ENCODE assay signal across 8 cellular contexts in genomic region chr12:48957141-48958048, GRCh38. TPM values are rescaled to one million over a fixed set of nuclear protein-coding genes. Genes with fewer than 3 reads are reported as not detected.
DNase-seq lines count a peak whose midpoint lies in the region; ATAC-seq lines count a peak whose summit lies in the region.

TSS of gene ARF3 (minus strand) at chr12:48957487. CDS start at chr12:48941095, 16,392 bp downstream.

- H3K27ac Mint-ChIP-seq in CD4-positive, CD25-positive, alpha-beta regulatory T cell = peak within 1 kb of the TSS; percentile 82 to 97 (median 90)

- peaks cover 11% of the 10 kb centered on the region for H3K27me3 ChIP-seq in CD4-positive, CD25-positive, alpha-beta regulatory T cell (ENCODE audit: control insufficient read depth, insufficient read depth, low read length)

- peaks cover 26% of the 10 kb centered on the region for H3K4me1 ChIP-seq in CD4-positive, CD25-positive, alpha-beta regulatory T cell (ENCODE audit: control insufficient read depth, insufficient read depth, low read length, poor library complexity, severe bottlenecking)

- H3K4me1 Mint-ChIP-seq in CD4-positive, CD25-positive, alpha-beta regulatory T cell = peaks cover 13 to 51% (median 35%) of the 10 kb centered on the region in 4 donors

- H3K9me3 ChIP-seq in CD4-positive, CD25-positive, alpha-beta regulatory T cell (ENCODE audit: control insufficient read depth in 2 of 2, low read length in 2 of 2) = no peaks in the 10 kb centered on the region

- peak; percentile 93 to 95 for ATAC-seq in CD4-positive, CD25-positive, alpha-beta regulatory T cell (ENCODE audit: low read depth in 2 of 2)
- peak; percentile 94 for ATAC-seq in GM19455 (IDR thresholded peaks at IDR 0.05; ENCODE audit: unreplicated experiment)

- peaks cover 2% of the 10 kb centered on the region for H3K36me3 ChIP-seq in CD4-positive, CD25-positive, alpha-beta regulatory T cell (ENCODE audit: control insufficient read depth, insufficient read depth, low read length)

- DNase-seq in CD4-positive, CD25-positive, alpha-beta regulatory T cell = peak; percentile 91 to 94 (median 92)
- peak; percentile 95 for DNase-seq in HT-29 (ENCODE audit: low spot score)
- peak; percentile 80 for DNase-seq in NK-92 treated with Interleukin-12 subunit alpha and Interleukin-12 subunit beta, amount 100 ng/mL, for 24 hours (lab: John Stamatoyannopoulos, UW)
- DNase-seq in effector CD8-positive, alpha-beta T cell (lab: John Stamatoyannopoulos, UW) = peak; percentile 88
- DNase-seq in medulla oblongata (ENCODE audit: extremely low spot score) = peak; percentile 95
- peak; percentile 82 to 94 (median 86) for DNase-seq in stimulated activated CD4-positive, alpha-beta T cell treated with anti-CD3 and anti-CD28 coated beads, TNF-alpha, amount 100 ng/mL, for 48 hours (ENCODE audit: low read depth in 3 of 3)

- peaks cover 25% of the 10 kb centered on the region for H3K27me3 Mint-ChIP-seq in CD4-positive, CD25-positive, alpha-beta regulatory T cell

- POLR2A ChIA-PET in activated CD8-positive, alpha-beta memory T cell treated with anti-CD3 and anti-CD28 coated beads for 36 hours (lab: Charles Lee) = interaction anchor here (0.6 to 1.0 kb wide), 6 partner anchors 14 to 1547 kb away, joined by 3 to 5 read pairs (median 3); partner anchors contain the start of genes DIP2B, TUBA1B and WNT10B

- peak within 1 kb of the TSS; percentile 62 for H3K27ac ChIP-seq in CD4-positive, CD25-positive, alpha-beta regulatory T cell (ENCODE audit: insufficient read depth, low read length, poor library complexity, severe bottlenecking)

- H3K4me3 Mint-ChIP-seq in CD4-positive, CD25-positive, alpha-beta regulatory T cell = peak within 1 kb of the TSS; percentile 91 to 100 (median 96)

- CTCF ChIA-PET in activated CD8-positive, alpha-beta memory T cell treated with anti-CD3 and anti-CD28 coated beads for 36 hours (lab: Charles Lee) = interaction anchor here (0.6 to 2.6 kb wide), 13 partner anchors 9 to 204 kb away, joined by 3 to 12 read pairs (median 5); partner anchors contain the start of genes DDX23, WNT1 and WNT10B

- no peaks in the 10 kb centered on the region for H3K9me3 Mint-ChIP-seq in CD4-positive, CD25-positive, alpha-beta regulatory T cell

- H3K4me3 ChIP-seq in CD4-positive, CD25-positive, alpha-beta regulatory T cell (ENCODE audit: low read depth, low read length) = peak within 1 kb of the TSS; percentile 76

- H3K36me3 Mint-ChIP-seq in CD4-positive, CD25-positive, alpha-beta regulatory T cell = peaks cover 3% of the 10 kb centered on the region

RNA-seq across cellular contexts. Expression of gene ARF3, which starts in this region (rescaled TPM):
- 79.4 TPM for total RNA-seq in CD4-positive, CD25-positive, alpha-beta regulatory T cell
- 10 to 100 TPM; 21.2 to 30.5 (median 23.6) TPM for polyA plus RNA-seq in CD4-positive, CD25-positive, alpha-beta regulatory T cell
- total RNA-seq in HT-29 (2014; rRNA removed; shearing (Covaris generic)) = 76.3 and 76.9 TPM in 2 replicates
- total RNA-seq in activated CD8-positive, alpha-beta memory T cell treated with anti-CD3 and anti-CD28 coated beads for 36 hours = 10 to 100 TPM; 93.7 to 97.1 TPM

Comparison
In these comparisons a context has a peak if more than half of its experiments do, and no peak if none do; other contexts are left out.
1. Peak in every context shown above with its lines: DNase-seq, ATAC-seq, H3K4me3 ChIP-seq and H3K27ac ChIP-seq.